ENCODE assay signal across 8 cellular contexts in the genomic region with DNA sequence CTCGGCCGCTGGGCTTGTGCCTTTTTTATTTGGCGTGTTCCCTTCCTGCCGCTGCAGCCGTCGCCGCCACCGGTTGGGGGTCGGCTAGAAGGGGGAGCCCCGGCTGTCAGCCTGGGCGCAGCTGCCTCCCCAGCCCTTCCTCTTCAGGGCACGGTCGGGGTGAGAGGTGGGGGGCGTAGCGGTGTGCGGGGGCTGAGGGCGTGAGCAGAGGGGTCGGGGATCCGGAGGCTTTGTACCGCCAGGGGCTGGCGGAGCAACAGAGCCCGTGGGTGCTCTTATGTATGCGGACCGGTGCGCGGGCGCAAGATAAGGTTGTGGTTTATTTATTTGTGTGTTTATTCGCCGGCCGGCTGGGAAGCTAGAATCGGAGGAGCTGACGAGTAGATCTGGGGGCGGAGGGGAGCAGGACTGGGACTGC. TPM values are rescaled to one million over a fixed set of nuclear protein-coding genes. Genes with fewer than 3 reads are reported as not detected.
A peak's percentile ranks its signal among the peaks of the same experiment; 100 is the strongest.
DNase-seq lines count a peak whose midpoint lies in the region; ATAC-seq, FAIRE-seq and TF ChIP-seq lines count a peak whose summit lies in the region.

No MANE protein-coding gene starts in this region.

- H3K4me3 Mint-ChIP-seq in astrocyte (ENCODE audit: unreplicated experiment): peak overlapping the region; percentile 84

- H3K9me3 ChIP-seq in MM.1S (replicated peaks; ENCODE audit: insufficient read depth, low read length): no peaks in the 10 kb centered on the region
- H3K9me3 ChIP-seq in astrocyte (ENCODE audit: insufficient read depth, low read depth, low read length): no peaks in the 10 kb centered on the region
- no peaks in the 10 kb centered on the region for H3K9me3 ChIP-seq in iPS-18a (ENCODE audit: control insufficient read depth, low read depth, low read length)
- H3K9me3 ChIP-seq in small intestine (ENCODE audit: control insufficient read depth, low read depth): no peaks in the 10 kb centered on the region

- H3K4me2 ChIP-seq in MM.1S (ENCODE audit: low read depth, low read length) (peak overlapping the region; percentile 99), astrocyte (ENCODE audit: low read length) (peak overlapping the region; percentile 90)

- H3K27ac ChIP-seq in C4-2B (peak overlapping the region; percentile 99), MM.1S (ENCODE audit: low read length) (no peak overlapping the region), astrocyte (ENCODE audit: low read depth, low read length) (no peak overlapping the region), iPS-18a (ENCODE audit: low read length) (no peak overlapping the region), small intestine (ENCODE audit: low read depth in 1 of 2, low read length in 1 of 2) (peak overlapping the region; percentile 55 to 94)

- H3K9me3 Mint-ChIP-seq in astrocyte (ENCODE audit: unreplicated experiment): no peaks in the 10 kb centered on the region

- H3K36me3 Mint-ChIP-seq in astrocyte (ENCODE audit: low read depth, unreplicated experiment): no peaks in the 10 kb centered on the region

- FAIRE-seq in astrocyte (lab: Jason Lieb, UNC) (no peak), small intestine (lab: Jason Lieb, UNC) (no peak)

- H3K79me2 ChIP-seq in MM.1S (ENCODE audit: low read length): no peaks in the 10 kb centered on the region
- H3K79me2 ChIP-seq in astrocyte (ENCODE audit: insufficient read depth, low read length): no peaks in the 10 kb centered on the region

- H3F3A ChIP-seq in MM.1S (ENCODE audit: insufficient read depth, low read length): no peaks in the 10 kb centered on the region

- H2AFZ ChIP-seq in MM.1S (ENCODE audit: low read length) (peak overlapping the region; percentile 91), astrocyte (ENCODE audit: low read depth, low read length) (no peak overlapping the region)

- H3K4me1 Mint-ChIP-seq in astrocyte (ENCODE audit: low read depth, unreplicated experiment): peaks cover 8% of the 10 kb centered on the region

- H3K9me2 ChIP-seq in MM.1S (replicated peaks; ENCODE audit: insufficient read depth, low read length): no peaks in the 10 kb centered on the region

- no peak for ATAC-seq in HG02885 (IDR thresholded peaks at IDR 0.05; ENCODE audit: poor library complexity, unreplicated experiment)
- ATAC-seq in HG03196 (IDR thresholded peaks at IDR 0.05; ENCODE audit: unreplicated experiment): no peak
- no peak for ATAC-seq in GM19455 (IDR thresholded peaks at IDR 0.05; ENCODE audit: unreplicated experiment)

- peak overlapping the region; percentile 58 for H3K27ac Mint-ChIP-seq in astrocyte (ENCODE audit: unreplicated experiment)

- 0 to 1% (median 0%) methylated on average over 27 to 33 of the region's 33 CpGs for WGBS in small intestine, 3 donors

- peaks cover 75% of the 10 kb centered on the region for H3K27me3 Mint-ChIP-seq in astrocyte (ENCODE audit: low read depth, unreplicated experiment)

- H3K4me1 ChIP-seq in MM.1S (ENCODE audit: low read length) (no peaks in the 10 kb centered on the region), astrocyte (ENCODE audit: insufficient read depth, low read length) (no peaks in the 10 kb centered on the region), iPS-18a (ENCODE audit: control insufficient read depth, low read depth, low read length) (peaks cover 26% of the 10 kb centered on the region), small intestine (ENCODE audit: control insufficient read depth in 2 of 2, insufficient read depth in 1 of 2, low read depth in 1 of 2, low read length in 1 of 2) (peaks cover 0 to 1% of the 10 kb centered on the region in 2 donors)

- peaks cover 48% of the 10 kb centered on the region for H3K27me3 ChIP-seq in MM.1S (replicated peaks; ENCODE audit: insufficient read depth, low read length)
- peaks cover 55% of the 10 kb centered on the region for H3K27me3 ChIP-seq in astrocyte (ENCODE audit: insufficient read depth, low read length)
- H3K27me3 ChIP-seq in iPS-18a (ENCODE audit: control insufficient read depth, insufficient read depth, low read length): peaks cover 96% of the 10 kb centered on the region
- H3K27me3 ChIP-seq in small intestine (ENCODE audit: control insufficient read depth in 2 of 2, insufficient read depth in 2 of 2, low read length in 2 of 2): peaks cover 0 to 5% of the 10 kb centered on the region in 2 donors

- TF ChIP-seq CTCF in C4-2B (conservative IDR thresholded peaks at IDR 0.05) (no peak), MM.1S (IDR thresholded peaks at IDR 0.05; ENCODE audit: low read length) (no peak), astrocyte (IDR thresholded peaks at IDR 0.05; ENCODE audit: insufficient read depth, low read depth, low read length) (no peak)

- H4K20me1 ChIP-seq in MM.1S (ENCODE audit: insufficient read depth, low read length) (no peaks in the 10 kb centered on the region), astrocyte (ENCODE audit: insufficient read depth, low read length) (no peaks in the 10 kb centered on the region)

- H3K9ac ChIP-seq in MM.1S (ENCODE audit: low read length): no peak overlapping the region
- no peak overlapping the region for H3K9ac ChIP-seq in astrocyte (ENCODE audit: low read length)
- no peak overlapping the region for H3K9ac ChIP-seq in iPS-18a (ENCODE audit: low read length)

- H3K36me3 ChIP-seq in MM.1S (replicated peaks; ENCODE audit: insufficient read depth, low read length): no peaks in the 10 kb centered on the region
- H3K36me3 ChIP-seq in astrocyte (ENCODE audit: insufficient read depth, low read length): no peaks in the 10 kb centered on the region
- no peaks in the 10 kb centered on the region for H3K36me3 ChIP-seq in iPS-18a (ENCODE audit: control insufficient read depth, low read depth, low read length)
- peaks cover 2 to 14% of the 10 kb centered on the region in 2 donors for H3K36me3 ChIP-seq in small intestine (ENCODE audit: control insufficient read depth in 2 of 2, insufficient read depth in 2 of 2, low read length in 2 of 2)

- no peak for DNase-seq in MM.1S
- no peak for DNase-seq in astrocyte (ENCODE audit: low read depth)
- DNase-seq in small intestine: peak; percentile 57

- H3K4me3 ChIP-seq in MM.1S (ENCODE audit: low read length) (peak overlapping the region; percentile 84), astrocyte (ENCODE audit: insufficient read depth, low read depth, low read length) (peak overlapping the region; percentile 54), iPS-18a (ENCODE audit: low read length) (peak overlapping the region; percentile 72), small intestine (ENCODE audit: low read depth in 1 of 2, low read length in 2 of 2) (peak overlapping the region; percentile 95 to 98)

RNA-seq across cellular contexts. Expression of a gene that starts 0.5 kb away (rescaled TPM):
- 0.36 and 0.50 TPM in 2 replicates for total RNA-seq in astrocyte
- polyA plus RNA-seq in small intestine: 10 to 100 TPM in 2 of 3 donors, 1 to 10 TPM in 1; 7.8 to 32.4 (median 27.1) TPM

Comparison
In these comparisons a context has a peak if more than half of its experiments do, and no peak if none do; other contexts are left out.
1. H3K27ac ChIP-seq: peak in C4-2B (single experiment) and small intestine (2 of 2); none in MM.1S (single experiment), astrocyte (single experiment) and iPS-18a (single experiment).
2. Peak in every context shown above with its lines, with median percentiles within 50 percentile points of each other: H3K4me3 ChIP-seq.